Comparison of ENCODE assay signal across 1 cellular context in genomic region chr2:219458996-219459395, GRCh38.
TF ChIP-seq lines count a peak whose summit lies in the region.

No MANE protein-coding gene starts in this region.

TF ChIP-seq in IMR-90, 13 proteins besides CTCF, POLR2A, EP300 and RAD21:
- TF ChIP-seq MAZ (IDR thresholded peaks at IDR 0.05; ENCODE audit: borderline replicate concordance, low read depth, low read length) (no peak), MAFK (IDR thresholded peaks at IDR 0.05; ENCODE audit: low read depth, low read length) (no peak), CHD1 (IDR thresholded peaks at IDR 0.05; ENCODE audit: low read depth, low read length) (no peak), FOS (IDR thresholded peaks at IDR 0.05; ENCODE audit: low read depth, low read length) (no peak), RCOR1 (IDR thresholded peaks at IDR 0.05; ENCODE audit: insufficient replicate concordance, low read length) (no peak), CEBPB (IDR thresholded peaks at IDR 0.05; ENCODE audit: low read depth, low read length) (no peak), RFX5 (IDR thresholded peaks at IDR 0.05; ENCODE audit: low read depth, low read length) (no peak), NFE2L2 (IDR thresholded peaks at IDR 0.05; ENCODE audit: low read depth, low read length) (no peak), BHLHE40 (IDR thresholded peaks at IDR 0.05; ENCODE audit: low read depth, low read length) (no peak), ELK1 (IDR thresholded peaks at IDR 0.05; ENCODE audit: borderline replicate concordance, low read depth, low read length) (no peak), USF2 (IDR thresholded peaks at IDR 0.05; ENCODE audit: low read depth, low read length) (no peak), SMC3 (IDR thresholded peaks at IDR 0.05; ENCODE audit: low read depth, low read length) (no peak), MXI1 (IDR thresholded peaks at IDR 0.05; ENCODE audit: borderline replicate concordance, low read depth, low read length) (no peak)
